ENCODE assay signal across 9 cellular contexts in genomic region chr22:49975543-49976389, GRCh38. TPM values are rescaled to one million over a fixed set of nuclear protein-coding genes. Genes with fewer than 3 reads are reported as not detected.
DNase-seq lines count a peak whose midpoint lies in the region; ATAC-seq, FAIRE-seq and TF ChIP-seq lines count a peak whose summit lies in the region.
"Had no signal": no experiment of that assay in that cellular context is flagged by ENCODE, and none has a peak within 500 bp of the region (broad histone marks: within the 10 kb centered on the region; RNA-seq: fewer than 3 reads in every experiment).

No MANE protein-coding gene starts in this region.

- no peaks in the 10 kb centered on the region for H3K9me3 ChIP-seq in CD8-positive, alpha-beta T cell (ENCODE audit: low read length)
- H3K9me3 ChIP-seq in trophoblast cell (ENCODE audit: insufficient read depth, low read depth, low read length) = peaks cover 7% of the 10 kb centered on the region

- 0 out of 2 replicates have a peak, but pooled peaks have one; percentile 24 for TF ChIP-seq POLR2A in Raji (IDR thresholded peaks at IDR 0.05; ENCODE audit: insufficient read depth, low read depth, low read length)
- TF ChIP-seq POLR2A in H54 (IDR thresholded peaks at IDR 0.05; ENCODE audit: low read depth, low read length) = no peak

- H3K27ac ChIP-seq in CD8-positive, alpha-beta T cell (ENCODE audit: low read depth, low read length) = no peak overlapping the region
- H3K27ac ChIP-seq in trophoblast cell (ENCODE audit: low read depth, low read length) = no peak overlapping the region

- no peak overlapping the region for H4K12ac ChIP-seq in trophoblast cell (ENCODE audit: low read depth, low read length)

- H2BK12ac ChIP-seq in trophoblast cell (ENCODE audit: low read length) = no peak overlapping the region

- no peak overlapping the region for H3K14ac ChIP-seq in trophoblast cell (ENCODE audit: low read length)

- no peaks in the 10 kb centered on the region for H3K79me2 ChIP-seq in trophoblast cell (ENCODE audit: control insufficient read depth, insufficient read depth, low read length, poor library complexity)

- H3K27me3 Mint-ChIP-seq in CD8-positive, alpha-beta T cell (ENCODE audit: low read depth) = no peaks in the 10 kb centered on the region

- H3K4me1 Mint-ChIP-seq in CD8-positive, alpha-beta T cell (ENCODE audit: low read depth) = peaks cover 19% of the 10 kb centered on the region

- no peak overlapping the region for H2BK120ac ChIP-seq in trophoblast cell (ENCODE audit: insufficient read depth, low read length, poor library complexity)

- no peaks in the 10 kb centered on the region for H3K36me3 ChIP-seq in CD8-positive, alpha-beta T cell (ENCODE audit: insufficient read depth, low read length)
- no peaks in the 10 kb centered on the region for H3K36me3 ChIP-seq in trophoblast cell (ENCODE audit: control insufficient read depth in 1 of 2, insufficient read depth in 2 of 2, low read length in 2 of 2)

- peak in 2 of 7 experiments; percentile 20 to 47 for DNase-seq in CD8-positive, alpha-beta T cell
- DNase-seq in cerebellar cortex (ENCODE audit: low spot score) (peak; percentile 57), trophoblast cell (no peak), NCI-H526 treated with DMSO at 0.1 percent for 48 hours (lab: John Stamatoyannopoulos, UW) (no peak), NOMO-1 treated with DMSO at 0.1 percent for 48 hours (lab: John Stamatoyannopoulos, UW; ENCODE audit: unreplicated experiment) (no peak), H54 (ENCODE audit: insufficient read length, low spot score) (no peak)

- no peaks in the 10 kb centered on the region for H3K27me3 ChIP-seq in CD8-positive, alpha-beta T cell (ENCODE audit: insufficient read depth, low read length)
- H3K27me3 ChIP-seq in trophoblast cell (ENCODE audit: insufficient read depth, low read length) = no peaks in the 10 kb centered on the region

- H4K8ac ChIP-seq in trophoblast cell (ENCODE audit: low read depth, low read length) = no peak overlapping the region

- POLR2A ChIA-PET in CD8-positive, alpha-beta T cell (lab: Charles Lee) = interaction anchor here (1.1 kb wide), 1 partner anchor 13 kb away, joined by 3 read pairs; no protein-coding TSS in a partner anchor

- H3K36me3 Mint-ChIP-seq in CD8-positive, alpha-beta T cell = peaks cover 3% of the 10 kb centered on the region

- H3K4ac ChIP-seq in trophoblast cell (ENCODE audit: low read depth, low read length) = no peak overlapping the region

- no peak for FAIRE-seq in H54 (lab: Jason Lieb, UNC)

- peaks cover 23% of the 10 kb centered on the region for H3K4me1 ChIP-seq in CD8-positive, alpha-beta T cell (ENCODE audit: insufficient read depth, low read length)
- peaks cover 4 to 8% of the 10 kb centered on the region in 2 experiments for H3K4me1 ChIP-seq in trophoblast cell (ENCODE audit: control insufficient read depth in 1 of 2, insufficient read depth in 2 of 2, low read length in 2 of 2)

- H2BK5ac ChIP-seq in trophoblast cell (ENCODE audit: low read depth, low read length, poor library complexity) = no peak overlapping the region

- WGBS in trophoblast cell (ENCODE audit: extremely low coverage, insufficient coverage, insufficient read length) = no CpG with 5 or more reads among the region's 17 CpGs

- no peak overlapping the region for H3K9ac ChIP-seq in trophoblast cell (ENCODE audit: low read length)

- intact Hi-C loops in CD8-positive, alpha-beta T cell (cut with DNase I, micrococcal nuclease) = no loop called here

- H3K4me3 Mint-ChIP-seq in CD8-positive, alpha-beta T cell = no peak overlapping the region

- peaks cover 8% of the 10 kb centered on the region for H3K9me3 Mint-ChIP-seq in CD8-positive, alpha-beta T cell

- H3K4me3 ChIP-seq in CD8-positive, alpha-beta T cell (ENCODE audit: low read depth, low read length) = no peak overlapping the region
- peak overlapping the region; percentile 38 for H3K4me3 ChIP-seq in trophoblast cell (ENCODE audit: low read depth, low read length)

- H3K4me2 ChIP-seq in trophoblast cell (ENCODE audit: low read length) = no peak overlapping the region

- H3K27ac Mint-ChIP-seq in CD8-positive, alpha-beta T cell = peak overlapping the region; percentile 84

- H2AK5ac ChIP-seq in trophoblast cell (ENCODE audit: low read length) = no peak overlapping the region

- CTCF ChIA-PET in CD8-positive, alpha-beta T cell (lab: Charles Lee) = no interaction called here

- H2AFZ ChIP-seq in trophoblast cell (ENCODE audit: insufficient read depth, low read length, poor library complexity) = no peak overlapping the region

- no peak overlapping the region for H3K23ac ChIP-seq in trophoblast cell (ENCODE audit: low read length)

- H3K18ac ChIP-seq in trophoblast cell (ENCODE audit: low read length) = no peak overlapping the region

- peak; percentile 2 for ATAC-seq in CD8-positive, alpha-beta T cell
- no peak for ATAC-seq in GM19351 (IDR thresholded peaks at IDR 0.05; ENCODE audit: unreplicated experiment)

- no peak overlapping the region for H4K91ac ChIP-seq in trophoblast cell (ENCODE audit: low read depth, low read length)

- peaks cover 4% of the 10 kb centered on the region for H3K79me1 ChIP-seq in trophoblast cell (ENCODE audit: low read length)

- no peak for TF ChIP-seq CTCF in CD8-positive, alpha-beta T cell (IDR thresholded peaks at IDR 0.05)

RNA-seq across cellular contexts. Expression of gene PIM3, which starts 15.2 kb away (rescaled TPM):
- 100 to 1,000 TPM; 316 to 328 TPM for total RNA-seq in CD8-positive, alpha-beta T cell
- polyA plus RNA-seq in trophoblast cell (2013) = 66.6 and 72.8 TPM in 2 replicates

RNA-seq across cellular contexts. Expression of gene IL17REL, which starts 36.8 kb away (rescaled TPM):
- not detected for total RNA-seq in CD8-positive, alpha-beta T cell
- polyA plus RNA-seq in trophoblast cell (2013) = 0.01 TPM in 1 of 2 replicates, not detected in the other
- polyA plus RNA-seq: esophagus had no signal

RNA-seq across cellular contexts. Expression of gene CRELD2, which starts 57.3 kb away (rescaled TPM):
- 10 to 100 TPM; 26.3 to 28.1 TPM for total RNA-seq in CD8-positive, alpha-beta T cell
- 42.2 and 46.8 TPM in 2 replicates for polyA plus RNA-seq in trophoblast cell (2013)

RNA-seq across cellular contexts. Expression of gene ALG12, which starts 57.5 kb away (rescaled TPM):
- total RNA-seq in CD8-positive, alpha-beta T cell = 10 to 100 TPM; 11.4 to 15.2 TPM
- 22.3 and 22.8 TPM in 2 replicates for polyA plus RNA-seq in trophoblast cell (2013)
